8 cellular contexts compared by ENCODE assay signal in the genomic region with DNA sequence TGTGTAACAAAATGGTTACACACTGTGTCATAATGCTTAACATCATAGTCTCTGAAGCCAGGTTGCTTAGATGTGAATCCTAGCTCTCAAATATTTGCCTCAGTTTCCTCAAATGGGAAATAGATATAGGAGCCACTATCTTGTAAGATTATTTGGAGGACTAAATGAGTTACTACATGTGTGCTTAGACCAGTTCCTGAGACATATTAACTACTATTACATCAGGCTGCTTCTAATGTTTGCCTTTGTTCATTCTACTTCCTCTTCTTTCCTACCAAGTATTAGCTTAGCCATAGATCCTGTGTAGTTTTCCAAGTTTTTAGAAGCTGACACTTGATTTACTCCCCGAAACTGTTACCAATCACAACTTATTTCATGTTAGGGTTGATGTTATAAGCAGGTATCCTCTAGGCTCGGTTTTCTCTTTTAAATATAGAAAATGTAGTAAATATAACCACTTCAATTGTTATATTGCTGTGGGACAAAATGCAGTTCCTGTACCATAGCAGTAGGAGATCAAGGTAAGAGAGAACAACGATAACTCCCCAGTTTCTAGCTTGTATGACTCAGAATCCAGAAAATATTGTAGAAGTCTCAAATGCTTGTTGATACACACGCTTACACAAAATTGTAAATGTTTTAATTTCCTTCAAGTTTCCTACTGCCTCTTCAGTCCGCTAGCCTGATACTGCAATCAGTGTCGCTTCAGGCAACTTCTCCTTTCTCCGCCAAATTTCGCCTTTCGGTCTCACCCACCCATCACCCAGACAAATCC. TPM values are rescaled to one million over a fixed set of nuclear protein-coding genes. Genes with fewer than 3 reads are reported as not detected.
DNase-seq lines count a peak whose midpoint lies in the region; ATAC-seq and TF ChIP-seq lines count a peak whose summit lies in the region.

No MANE protein-coding gene starts in this region.

- H3K27me3 ChIP-seq in esophagus muscularis mucosa (no peaks in the 10 kb centered on the region), ovary (no peaks in the 10 kb centered on the region)

- ATAC-seq in HG03135 (IDR thresholded peaks at IDR 0.05; ENCODE audit: unreplicated experiment): peak; percentile 22

- H3K4me1 ChIP-seq in esophagus muscularis mucosa: peaks cover 11 to 27% (median 24%) of the 10 kb centered on the region in 4 donors
- peaks cover 1% of the 10 kb centered on the region for H3K4me1 ChIP-seq in ovary (ENCODE audit: insufficient read depth)

- TF ChIP-seq CTCF in esophagus muscularis mucosa (IDR thresholded peaks at IDR 0.05) (no peak), ovary (IDR thresholded peaks at IDR 0.05) (peak in 1 of 3 donors; percentile 15)

- H3K9me3 ChIP-seq in esophagus muscularis mucosa: no peaks in the 10 kb centered on the region
- H3K9me3 ChIP-seq in ovary: no peaks in the 10 kb centered on the region

- peak overlapping the region; percentile 82 to 92 (median 86) for H3K27ac ChIP-seq in esophagus muscularis mucosa (replicated peaks in 1 of 4)
- H3K27ac ChIP-seq in ovary: peak overlapping the region; percentile 71 to 84

- TF ChIP-seq EP300 in esophagus muscularis mucosa (IDR thresholded peaks at IDR 0.05) (no peak), ovary (IDR thresholded peaks at IDR 0.05) (no peak)

- intact Hi-C loops in esophagus muscularis mucosa (cut with DNase I) (no loop called here), ovary (cut with DNase I) (no loop called here)

- no peak for TF ChIP-seq POLR2A in esophagus muscularis mucosa (IDR thresholded peaks at IDR 0.05; ENCODE audit: low read depth)
- no peak for TF ChIP-seq POLR2A in ovary (IDR thresholded peaks at IDR 0.05)

- DNase-seq in Caki2 (ENCODE audit: low read depth): peak; percentile 39
- peak; percentile 71 for DNase-seq in RKO (ENCODE audit: low spot score)
- no peak for DNase-seq in esophagus muscularis mucosa (ENCODE audit: extremely low spot score)
- no peak for DNase-seq in ovary
- DNase-seq in SK-N-DZ (ENCODE audit: low spot score): no peak
- no peak for DNase-seq in activated CD8-positive, alpha-beta memory T cell treated with anti-CD3 and anti-CD28 coated beads, Interleukin-2, amount 50 U/mL, for 4 hours
- no peak for DNase-seq in RPMI8226

- in situ Hi-C loops in Caki2 (cut with HindIII; ENCODE audit: low pct_unique_long_range_greater_than_20kb, low sequenced_read_pairs): no loop called here

- peak overlapping the region; percentile 72 to 94 (median 86) for H3K4me3 ChIP-seq in esophagus muscularis mucosa
- H3K4me3 ChIP-seq in ovary: peak overlapping the region; percentile 80

- 2% methylated on average over 9 of the region's 9 CpGs for WGBS in esophagus muscularis mucosa
- whole genome bisulfite sequencing in ovary, 3 donors: 0 to 1% (median 1%) methylated on average over 9 of the region's 9 CpGs

- H3K36me3 ChIP-seq in esophagus muscularis mucosa (peaks cover 0 to 7% (median 2%) of the 10 kb centered on the region in 4 donors), ovary (no peaks in the 10 kb centered on the region)

RNA-seq across cellular contexts. Expression of a gene that starts 0.7 kb away (rescaled TPM):
- 95.4 and 104 TPM in 2 replicates for total RNA-seq in Caki2 (2014; rRNA removed; shearing (Covaris generic); ENCODE audit: low replicate concordance)
- 10 to 100 TPM; 39.1 to 46.9 (median 39.5) TPM for total RNA-seq in esophagus muscularis mucosa
- 100 to 1,000 TPM in 1 of 7 donors, 10 to 100 TPM in 6; 31.7 to 103 (median 68.4) TPM for total RNA-seq in ovary
- polyA plus RNA-seq in ovary: 10 to 100 TPM; 23.4 to 52.3 TPM
- 44.5 and 60.7 TPM in 2 replicates for polyA plus RNA-seq in SK-N-DZ (2014; cell fraction: cytosol; rRNA removed)
- polyA plus RNA-seq in SK-N-DZ (2014; cell fraction: nucleus; rRNA removed): 72.3 and 80.9 TPM in 2 replicates

Comparison
In these comparisons a context has a peak if more than half of its experiments do, and no peak if none do; other contexts are left out.
1. DNase-seq: peak in Caki2 (single experiment) and RKO (single experiment); none in esophagus muscularis mucosa (single experiment), ovary (0 of 5), SK-N-DZ (single experiment), activated CD8-positive, alpha-beta memory T cell treated with anti-CD3 and anti-CD28 coated beads, Interleukin-2, amount 50 U/mL, for 4 hours (single experiment) and RPMI8226 (single experiment).